Comparison of ENCODE assay signal across 15 cellular contexts in genomic region chr2:99448556-99448955, GRCh38. TPM values are rescaled to one million over a fixed set of nuclear protein-coding genes. Genes with fewer than 3 reads are reported as not detected.
DNase-seq lines count a peak whose midpoint lies in the region; ATAC-seq and TF ChIP-seq lines count a peak whose summit lies in the region.
"Had no signal": no experiment of that assay in that cellular context is flagged by ENCODE, and none has a peak within 500 bp of the region (broad histone marks: within the 10 kb centered on the region; RNA-seq: fewer than 3 reads in every experiment).

No MANE protein-coding gene starts in this region.

- intact Hi-C loops in cardiac septum (cut with DNase I), result no loop called here

- TF ChIP-seq CTCF in fibroblast of mammary gland (conservative IDR thresholded peaks at IDR 0.05; ENCODE audit: control insufficient read depth, insufficient read depth, low read depth, low read length) (no peak), retinal pigment epithelial cell (conservative IDR thresholded peaks at IDR 0.05; ENCODE audit: low read depth, low read length) (no peak)

- H3K4me3 ChIP-seq in fibroblast of mammary gland (ENCODE audit: control insufficient read depth, low read depth, low read length) (no peak overlapping the region), retinal pigment epithelial cell (ENCODE audit: low read length) (no peak overlapping the region)
- H3K4me3 ChIP-seq: dorsolateral prefrontal cortex had no signal

- ATAC-seq in GM21737 (IDR thresholded peaks at IDR 0.05; ENCODE audit: unreplicated experiment), result no peak
- ATAC-seq: activated T-cell treated with anti-CD3 and anti-CD28 coated beads, Interleukin-2, amount 50 U/mL, for 4 hours had no signal

- DNase-seq in HCEC 1CT, result peak; percentile 86
- DNase-seq in SW480 (ENCODE audit: low spot score), result peak; percentile 17
- peak; percentile 77 for DNase-seq in fibroblast of mammary gland (ENCODE audit: low read depth)
- peak; percentile 28 for DNase-seq in retinal pigment epithelial cell (ENCODE audit: low read depth)
- no peak for DNase-seq in cardiac septum (ENCODE audit: low spot score)
- DNase-seq in stimulated activated CD4-positive, alpha-beta T cell treated with anti-CD3 and anti-CD28 coated beads, Interleukin-15, amount 100 ng/mL, for 24 hours, result no peak
- DNase-seq: activated CD4-positive, alpha-beta T cell treated with anti-CD3 and anti-CD28 coated beads, Interleukin-2, amount 10 ng/mL, durations not matched to agents 24 days and 14 days; activated T-cell treated with anti-CD3 and anti-CD28 coated beads, Interleukin-2, amount 50 U/mL, for 4 hours; CD4-positive, alpha-beta T cell; dorsolateral prefrontal cortex; glutamatergic neuron; islet precursor cell; NCI-H2171; SHP77 treated with DMSO at 0.1 percent for 48 hours had no signal

RNA-seq across cellular contexts. Expression of gene REV1, which starts 41.3 kb away (rescaled TPM):
- total RNA-seq in cardiac septum, result 34.1 TPM

Comparison
In these comparisons a context has a peak if more than half of its experiments do, and no peak if none do; other contexts are left out.
1. DNase-seq: peak in HCEC 1CT (single experiment), SW480 (single experiment), fibroblast of mammary gland (single experiment) and retinal pigment epithelial cell (single experiment); none in cardiac septum (single experiment) and stimulated activated CD4-positive, alpha-beta T cell treated with anti-CD3 and anti-CD28 coated beads, Interleukin-15, amount 100 ng/mL, for 24 hours (single experiment).